8 cellular contexts compared by ENCODE assay signal in the genomic region with DNA sequence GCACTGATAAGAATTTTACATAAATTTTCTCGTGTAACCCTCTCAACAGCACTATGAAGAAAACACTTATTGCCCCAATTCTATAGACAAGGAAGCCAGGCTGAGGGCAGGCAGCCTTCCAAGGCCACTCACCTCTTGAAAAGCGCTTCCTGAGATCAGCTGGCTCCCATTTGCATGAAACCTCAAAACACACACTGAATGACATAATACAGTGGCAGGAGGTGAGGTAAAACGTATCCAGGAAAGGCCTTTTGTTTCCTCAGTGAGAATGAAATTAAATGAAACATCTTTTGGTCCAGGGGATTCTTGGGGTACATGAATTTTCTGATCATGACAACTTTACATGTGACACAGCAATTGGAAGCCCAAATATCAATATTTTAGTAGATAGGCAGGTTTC.
A peak's percentile ranks its signal among the peaks of the same experiment; 100 is the strongest.
DNase-seq lines count a peak whose midpoint lies in the region; ATAC-seq and TF ChIP-seq lines count a peak whose summit lies in the region.

No MANE protein-coding gene starts in this region.

- peak; percentile 85 for ATAC-seq in GM19035 (IDR thresholded peaks at IDR 0.05; ENCODE audit: unreplicated experiment)
- ATAC-seq in HG03280 (IDR thresholded peaks at IDR 0.05; ENCODE audit: unreplicated experiment): peak; percentile 73
- ATAC-seq in activated B cell treated with CpG ODN at 0.5 μM for 24 hours (ENCODE audit: low read depth): peak; percentile 52
- ATAC-seq in mucosa of descending colon: peak; percentile 77
- ATAC-seq in psoas muscle: no peak

- H3K9me3 ChIP-seq in mucosa of descending colon (no peaks in the 10 kb centered on the region), BE2C (no peaks in the 10 kb centered on the region; the same call in 1 of the 2 replicates), psoas muscle (peaks cover 4% of the 10 kb centered on the region)

- no peaks in the 10 kb centered on the region for H3K36me3 ChIP-seq in mucosa of descending colon (ENCODE audit: low read depth)
- H3K36me3 ChIP-seq in BE2C: no peaks in the 10 kb centered on the region
- no peaks in the 10 kb centered on the region for H3K36me3 ChIP-seq in psoas muscle (ENCODE audit: insufficient read depth in 1 of 2, low read depth in 1 of 2)

- intact Hi-C loops in activated B cell treated with CpG ODN at 0.5 μM for 24 hours (cut with micrococcal nuclease): no loop called here
- intact Hi-C loops in mucosa of descending colon (cut with DNase I, micrococcal nuclease): no loop called here
- intact Hi-C loops in psoas muscle (cut with DNase I): no loop called here

- POLR2A ChIA-PET in activated B cell treated with CpG ODN at 0.5 μM for 24 hours (lab: Charles Lee): no interaction called here

- H3K27ac ChIP-seq in psoas muscle: no peak overlapping the region

- H3K9me3 Mint-ChIP-seq in activated B cell treated with CpG ODN at 0.5 μM for 24 hours: peaks cover 2% of the 10 kb centered on the region

- H3K27ac Mint-ChIP-seq in activated B cell treated with CpG ODN at 0.5 μM for 24 hours: peak overlapping the region; percentile 81

- 58 to 70% (median 65%) methylated on average over 3 of the region's 3 CpGs for WGBS in psoas muscle, 3 donors

- no peak overlapping the region for H3K4me3 ChIP-seq in AG10803 (ENCODE audit: low read length)
- H3K4me3 ChIP-seq in mucosa of descending colon: no peak overlapping the region
- no peak overlapping the region for H3K4me3 ChIP-seq in BE2C (ENCODE audit: low read depth, low read length)
- no peak overlapping the region for H3K4me3 ChIP-seq in psoas muscle

- no peak for TF ChIP-seq CTCF in AG10803 (conservative IDR thresholded peaks at IDR 0.05; ENCODE audit: low read length)
- TF ChIP-seq CTCF in activated B cell treated with CpG ODN at 0.5 μM for 24 hours (IDR thresholded peaks at IDR 0.05): no peak
- no peak for TF ChIP-seq CTCF in mucosa of descending colon (IDR thresholded peaks at IDR 0.05)
- TF ChIP-seq CTCF in BE2C (IDR thresholded peaks at IDR 0.05; ENCODE audit: low read depth, low read length): no peak
- TF ChIP-seq CTCF in psoas muscle (IDR thresholded peaks at IDR 0.05): no peak

- H3K36me3 Mint-ChIP-seq in activated B cell treated with CpG ODN at 0.5 μM for 24 hours (ENCODE audit: low read depth): no peaks in the 10 kb centered on the region

- peaks cover 13% of the 10 kb centered on the region for H3K4me1 ChIP-seq in mucosa of descending colon (ENCODE audit: low read depth)
- no peaks in the 10 kb centered on the region for H3K4me1 ChIP-seq in BE2C
- H3K4me1 ChIP-seq in psoas muscle: peaks cover 5% of the 10 kb centered on the region

- CTCF ChIA-PET in activated B cell treated with CpG ODN at 0.5 μM for 24 hours (lab: Charles Lee): no interaction called here

- H3K27me3 Mint-ChIP-seq in activated B cell treated with CpG ODN at 0.5 μM for 24 hours: no peaks in the 10 kb centered on the region

- peaks cover 68% of the 10 kb centered on the region for H3K4me1 Mint-ChIP-seq in activated B cell treated with CpG ODN at 0.5 μM for 24 hours

- peak overlapping the region; percentile 28 for H3K4me3 Mint-ChIP-seq in activated B cell treated with CpG ODN at 0.5 μM for 24 hours

- H3K27me3 ChIP-seq in BE2C (no peaks in the 10 kb centered on the region), psoas muscle (ENCODE audit: insufficient read depth in 3 of 3, low read length in 2 of 3) (no peaks in the 10 kb centered on the region)

- DNase-seq in AG10803 (ENCODE audit: low read depth) (peak; percentile 42), activated B cell treated with CpG ODN at 0.5 μM for 24 hours (no peak), mucosa of descending colon (peak in 2 of 3 donors; percentile 47 to 69), BE2C (no peak), psoas muscle (no peak), islet precursor cell (no peak)

Comparison
In these comparisons a context has a peak if more than half of its experiments do, and no peak if none do; other contexts are left out.
1. DNase-seq: peak in AG10803 (single experiment) and mucosa of descending colon (2 of 3); none in activated B cell treated with CpG ODN at 0.5 μM for 24 hours (single experiment), BE2C (single experiment), psoas muscle (0 of 2) and islet precursor cell (single experiment).
2. ATAC-seq: peak in GM19035 (single experiment), HG03280 (single experiment), activated B cell treated with CpG ODN at 0.5 μM for 24 hours (single experiment) and mucosa of descending colon (single experiment); none in psoas muscle (0 of 4).